Comparison of ENCODE assay signal across 1 cellular context in genomic region chrX:53000447-53001208, GRCh38.
TF ChIP-seq lines count a peak whose summit lies in the region.

No MANE protein-coding gene starts in this region.

TF ChIP-seq in GM12878, 131 proteins besides CTCF, POLR2A, EP300 and RAD21:
- TF ChIP-seq ATF7 (IDR thresholded peaks at IDR 0.05; ENCODE audit: low read depth) (no peak), FOXM1 (IDR thresholded peaks at IDR 0.05; ENCODE audit: low read depth, low read length) (no peak), CBX3 (IDR thresholded peaks at IDR 0.05; ENCODE audit: borderline replicate concordance, low read depth) (no peak), ZBTB4 (CRISPR knock-in tag; IDR thresholded peaks at IDR 0.05) (no peak)
